In the genomic region with DNA sequence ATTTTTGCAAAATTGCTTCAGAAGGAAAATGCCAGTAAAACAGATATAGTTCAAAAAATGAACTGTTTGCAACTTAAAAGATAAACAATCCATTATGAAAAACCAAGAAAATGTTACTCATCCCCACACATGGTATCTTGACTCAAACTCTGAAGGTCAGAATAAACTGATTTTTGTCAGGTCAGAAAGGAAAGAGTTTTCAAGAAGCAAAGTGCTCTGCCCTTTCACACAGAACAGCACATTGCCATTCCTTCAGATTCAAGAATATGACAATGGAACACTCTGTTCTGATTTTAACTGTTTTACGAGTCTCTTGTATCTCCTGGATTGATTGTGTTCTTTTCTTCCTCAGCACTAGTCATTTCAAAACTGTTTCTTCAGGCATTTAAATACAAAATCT, we compare ENCODE assay signal across 22 cellular contexts. TPM values are rescaled to one million over a fixed set of nuclear protein-coding genes. Genes with fewer than 3 reads are reported as not detected.
DNase-seq lines count a peak whose midpoint lies in the region; ATAC-seq and TF ChIP-seq lines count a peak whose summit lies in the region.
"Had no signal": no experiment of that assay in that cellular context is flagged by ENCODE, and none has a peak within 500 bp of the region (broad histone marks: within the 10 kb centered on the region; RNA-seq: fewer than 3 reads in every experiment).

No MANE protein-coding gene starts in this region.

- H3K79me2 ChIP-seq in mammary epithelial cell (ENCODE audit: insufficient read depth, low read length): no peaks in the 10 kb centered on the region

- H3K4me1 ChIP-seq in mammary epithelial cell (ENCODE audit: insufficient read depth, low read length) (peaks cover 8% of the 10 kb centered on the region), breast epithelium (no peaks in the 10 kb centered on the region), mesenchymal stem cell (ENCODE audit: control insufficient read depth, insufficient read depth, low read depth, low read length) (peaks cover 3% of the 10 kb centered on the region), transverse colon (peaks cover 0 to 29% (median 6%) of the 10 kb centered on the region in 4 donors)
- H3K4me1 ChIP-seq: body of pancreas, colonic mucosa had no signal

- ATAC-seq in GM21367 (IDR thresholded peaks at IDR 0.05; ENCODE audit: unreplicated experiment): no peak
- ATAC-seq: body of pancreas, left ventricle myocardium superior had no signal

- H2AFZ ChIP-seq in mammary epithelial cell (ENCODE audit: low read depth, low read length) (peak overlapping the region; percentile 4), mesenchymal stem cell (ENCODE audit: low read depth, low read length) (no peak overlapping the region)
- H2AFZ ChIP-seq: PC-9 had no signal

- no peak overlapping the region for H2BK15ac ChIP-seq in mesenchymal stem cell (ENCODE audit: low read depth, poor library complexity, severe bottlenecking)

- H2AK5ac ChIP-seq in mesenchymal stem cell (ENCODE audit: low read length, severe bottlenecking): no peak overlapping the region

- no peak overlapping the region for H2BK12ac ChIP-seq in mesenchymal stem cell (ENCODE audit: low read length in 2 of 2)

- dilution Hi-C loops in mammary epithelial cell (cut with HindIII; ENCODE audit: low sequenced_read_pairs): no loop called here

- no peaks in the 10 kb centered on the region for H3K79me1 ChIP-seq in mesenchymal stem cell (replicated peaks; ENCODE audit: low read length, poor library complexity, severe bottlenecking)

- no TSS peak for BruUV-seq in mammary epithelial cell (replicated peaks; lab: Mats Ljungman, UMichigan)

- no peaks in the 10 kb centered on the region for H4K20me1 ChIP-seq in mammary epithelial cell (ENCODE audit: insufficient read depth, low read length)

- no peak for TF ChIP-seq EP300 in transverse colon (IDR thresholded peaks at IDR 0.05; ENCODE audit: low read depth)

- H3K4ac ChIP-seq in mesenchymal stem cell (ENCODE audit: low read depth in 1 of 2, low read length in 2 of 2): no peak overlapping the region

- H3K4me2 ChIP-seq in mammary epithelial cell (ENCODE audit: insufficient read depth, low read depth, low read length): no peak overlapping the region
- H3K4me2 ChIP-seq in mesenchymal stem cell (ENCODE audit: low read length, poor library complexity, severe bottlenecking): no peak overlapping the region
- H3K4me2 ChIP-seq: PC-9 had no signal

- WGBS in mammary epithelial cell (ENCODE audit: low coverage, missing lambda C conversion rate): 89% methylated on average over 1 of the region's 1 CpG
- 14% methylated on average over 1 of the region's 1 CpG for WGBS in mesenchymal stem cell
- 46 to 52% methylated on average over 1 of the region's 1 CpG for WGBS in transverse colon (ENCODE audit: low coverage in 1 of 2), 2 donors

- H2BK5ac ChIP-seq in mesenchymal stem cell (ENCODE audit: low read depth, low read length, poor library complexity, severe bottlenecking): no peak overlapping the region

- H3K14ac ChIP-seq in mesenchymal stem cell (ENCODE audit: low read length in 2 of 2): no peak overlapping the region

- H3K36me3 ChIP-seq in mammary epithelial cell (ENCODE audit: insufficient read depth, low read length) (no peaks in the 10 kb centered on the region), breast epithelium (no peaks in the 10 kb centered on the region), mesenchymal stem cell (ENCODE audit: control insufficient read depth in 1 of 2, insufficient read depth in 2 of 2, low read depth in 1 of 2, low read length in 2 of 2) (no peaks in the 10 kb centered on the region), transverse colon (no peaks in the 10 kb centered on the region)
- H3K36me3 ChIP-seq: colonic mucosa had no signal

- intact Hi-C loops in mammary epithelial cell (cut with micrococcal nuclease) (no loop called here), breast epithelium (cut with DNase I; ENCODE audit: low total_unique reads) (no loop called here), transverse colon (cut with DNase I; ENCODE audit: low total_unique reads) (no loop called here)

- TF ChIP-seq CTCF in mammary epithelial cell (conservative IDR thresholded peaks at IDR 0.05 in 1 of 2, IDR thresholded peaks at IDR 0.05 in 1 of 2; ENCODE audit: extremely low read depth in 1 of 2, insufficient read depth in 1 of 2, low read depth in 1 of 2, low read length in 2 of 2) (no peak), breast epithelium (IDR thresholded peaks at IDR 0.05) (no peak), transverse colon (IDR thresholded peaks at IDR 0.05) (no peak)

- no peak overlapping the region for H3K23ac ChIP-seq in mesenchymal stem cell (ENCODE audit: low read length in 2 of 2)

- CTCF ChIA-PET in mammary epithelial cell (lab: Charles Lee; ENCODE audit: low non-redundant PET): no interaction called here

- no peak overlapping the region for H4K8ac ChIP-seq in mesenchymal stem cell (ENCODE audit: low read length)

- H3K9ac ChIP-seq in mammary epithelial cell (ENCODE audit: insufficient read depth, low read length) (no peak overlapping the region), mesenchymal stem cell (ENCODE audit: low read length) (peak overlapping the region; percentile 53)

- H3K18ac ChIP-seq in mesenchymal stem cell (ENCODE audit: low read depth in 1 of 2, low read length in 2 of 2): no peak overlapping the region

- no peak overlapping the region for H2BK120ac ChIP-seq in mesenchymal stem cell (ENCODE audit: low read depth, low read length)

- no peak overlapping the region for H4K91ac ChIP-seq in mesenchymal stem cell (ENCODE audit: low read length)

- TF ChIP-seq POLR2A in breast epithelium (IDR thresholded peaks at IDR 0.05) (no peak), transverse colon (IDR thresholded peaks at IDR 0.05) (no peak)

- no peaks in the 10 kb centered on the region for H3K27me3 ChIP-seq in mammary epithelial cell (ENCODE audit: insufficient read depth, low read length)
- no peaks in the 10 kb centered on the region for H3K27me3 ChIP-seq in breast epithelium
- H3K27me3 ChIP-seq in mesenchymal stem cell (ENCODE audit: control insufficient read depth in 1 of 2, insufficient read depth in 1 of 2, low read length in 2 of 2): no peaks in the 10 kb centered on the region
- H3K27me3 ChIP-seq in transverse colon: no peaks in the 10 kb centered on the region
- H3K27me3 ChIP-seq: body of pancreas, colonic mucosa had no signal

- no peak overlapping the region for H3K4me3 ChIP-seq in mammary epithelial cell (replicated peaks in 1 of 3; ENCODE audit: insufficient read depth in 1 of 3, low read depth in 2 of 3, low read length in 3 of 3)
- no peak overlapping the region for H3K4me3 ChIP-seq in breast epithelium
- no peak overlapping the region for H3K4me3 ChIP-seq in mesenchymal stem cell (ENCODE audit: insufficient read depth in 1 of 2, low read depth in 1 of 2, low read length in 2 of 2)
- H3K4me3 ChIP-seq in transverse colon: no peak overlapping the region
- H3K4me3 ChIP-seq: body of pancreas, colonic mucosa, PC-9 had no signal

- H3K27ac ChIP-seq in mammary epithelial cell (ENCODE audit: insufficient read depth, low read depth, low read length) (no peak overlapping the region), breast epithelium (no peak overlapping the region), mesenchymal stem cell (ENCODE audit: low read length, poor library complexity, severe bottlenecking) (no peak overlapping the region), transverse colon (peak overlapping the region in 3 of 4 donors; percentile 6 to 46 (median 36))
- H3K27ac ChIP-seq: body of pancreas, colonic mucosa, PC-9 had no signal

- in situ Hi-C loops in mammary epithelial cell (cut with MboI; ENCODE audit: low sequenced_read_pairs in 2 of 2) (no loop called here), transverse colon (cut with MboI; ENCODE audit: low pct_ligation_motif_present in 1 of 4, low pct_unique_long_range_greater_than_20kb in 1 of 4, low sequenced_read_pairs in 3 of 4) (no loop called here)

- no peaks in the 10 kb centered on the region for H3K9me3 ChIP-seq in mammary epithelial cell (replicated peaks; ENCODE audit: insufficient read depth, low read length)
- no peaks in the 10 kb centered on the region for H3K9me3 ChIP-seq in breast epithelium
- H3K9me3 ChIP-seq in mesenchymal stem cell (ENCODE audit: control insufficient read depth, low read length): no peaks in the 10 kb centered on the region
- H3K9me3 ChIP-seq in transverse colon: no peaks in the 10 kb centered on the region
- H3K9me3 ChIP-seq: body of pancreas, colonic mucosa had no signal

- DNase-seq in mammary epithelial cell (no peak), breast epithelium (ENCODE audit: low spot score in 2 of 2) (no peak), amniotic epithelial cell (ENCODE audit: low read depth) (peak; percentile 70), mesenchymal stem cell (peak; percentile 57), transverse colon (no peak), Kasumi-1 (lab: John Stamatoyannopoulos, UW) (no peak), DMS114 treated with DMSO at 0.1 percent for 48 hours (lab: John Stamatoyannopoulos, UW; ENCODE audit: unreplicated experiment) (no peak)
- DNase-seq: activated naive CD4-positive, alpha-beta T cell treated with anti-CD3 and anti-CD28 coated beads, Interleukin-2, amount 50 U/mL, for 16 hours; body of pancreas; C1 segment of cervical spinal cord; colonic mucosa; endodermal cell; GF-D8; KBM-7; left ventricle myocardium superior; NCI-H187; NCI-H82; PC-9; SIG-M5; stimulated activated CD4-positive, alpha-beta T cell treated with anti-CD3 and anti-CD28 coated beads, Interleukin-12 subunit alpha, Interleukin-12 subunit beta, amount 100 ng/mL, for 4 hours; substantia nigra had no signal

RNA-seq across cellular contexts. Expression of gene NT5E, which starts 33.8 kb away (rescaled TPM):
- total RNA-seq in mammary epithelial cell: 100 to 1,000 TPM in 1 of 2 donors, 10 to 100 TPM in 1; 74.2 to 228 TPM
- 148 TPM for polyA plus RNA-seq in mammary epithelial cell
- 174 TPM for polyA minus RNA-seq in mammary epithelial cell
- total RNA-seq in breast epithelium: 10 to 100 TPM; 10.1 to 26.5 (median 11.4) TPM
- polyA plus RNA-seq in mesenchymal stem cell (2013, experiment 1 of 2): 234 TPM
- polyA plus RNA-seq in mesenchymal stem cell (2013, experiment 2 of 2): 238 TPM
- total RNA-seq in transverse colon: 10 to 100 TPM; 10.5 to 71.8 (median 31.5) TPM

Comparison
In these comparisons a context has a peak if more than half of its experiments do, and no peak if none do; other contexts are left out.
1. DNase-seq: peak in amniotic epithelial cell (single experiment) and mesenchymal stem cell (single experiment); none in mammary epithelial cell (single experiment), breast epithelium (0 of 2), transverse colon (single experiment), Kasumi-1 (0 of 2) and DMS114 treated with DMSO at 0.1 percent for 48 hours (single experiment).
2. H3K27ac ChIP-seq: peak in transverse colon (3 of 4); none in mammary epithelial cell (single experiment), breast epithelium (0 of 2) and mesenchymal stem cell (single experiment).